Comparison of ENCODE assay signal across 19 cellular contexts in the genomic region with DNA sequence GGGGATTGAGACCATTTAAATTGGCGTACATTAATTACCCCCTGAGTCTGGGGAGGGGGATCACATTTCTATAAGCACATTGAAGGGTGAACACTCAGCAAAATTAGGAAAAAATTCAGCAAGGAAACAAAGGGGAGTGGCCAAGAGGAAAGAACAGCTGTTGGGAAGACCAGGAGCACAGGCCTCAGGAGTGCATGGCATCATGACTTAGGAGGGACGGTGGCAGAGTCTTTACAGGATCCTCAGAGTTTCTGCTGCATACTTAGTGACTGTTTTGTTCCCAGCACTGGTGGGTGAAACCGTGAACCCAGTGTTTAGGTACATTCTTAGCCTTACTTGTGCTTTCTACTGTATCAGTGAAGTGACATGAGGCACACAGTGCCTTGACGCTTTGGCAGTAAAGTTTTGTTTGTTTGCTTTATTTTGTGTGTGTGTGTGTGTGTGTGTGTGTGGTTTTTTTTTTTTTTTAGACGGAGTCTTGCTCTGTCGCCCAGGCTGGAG.
"Had no signal": no experiment of that assay in that cellular context is flagged by ENCODE, and none has a peak within 500 bp of the region (broad histone marks: within the 10 kb centered on the region; RNA-seq: fewer than 3 reads in every experiment).

No MANE protein-coding gene starts in this region.

- H3K9me3 ChIP-seq: colonic mucosa, esophagus squamous epithelium, prostate gland, right lobe of liver, testis had no signal

- DNase-seq: activated CD4-positive, alpha-beta T cell treated with anti-CD3 and anti-CD28 coated beads, Interleukin-2, amount 50 U/mL, for 48 hours; activated CD8-positive, alpha-beta memory T cell treated with anti-CD3 and anti-CD28 coated beads, Interleukin-2, amount 10 ng/mL, durations not matched to agents 7 days and 5 days; activated naive CD4-positive, alpha-beta T cell treated with anti-CD3 and anti-CD28 coated beads, Interleukin-2, amount 10 ng/mL, durations not matched to agents 7 days and 5 days; activated T-cell treated with anti-CD3 and anti-CD28 coated beads, Interleukin-2, amount 50 U/mL, for 1 hour; caudate nucleus; colonic mucosa; esophagus squamous epithelium; glutamatergic neuron; hypothalamus; midbrain; naive thymus-derived CD4-positive, alpha-beta T cell; right lobe of liver; stimulated activated CD4-positive, alpha-beta T cell treated with anti-CD3 and anti-CD28 coated beads, Interleukin-1b, Interleukin-23, amount 100 ng/mL, for 48 hours; stimulated activated naive CD8-positive, alpha-beta T cell treated with anti-CD3 and anti-CD28 coated beads, Interleukin-15, amount 100 ng/mL, for 72 hours; T-helper 17 cell; testis; WERI-Rb-1 had no signal

- ATAC-seq: activated CD8-positive, alpha-beta memory T cell treated with anti-CD3 and anti-CD28 coated beads, Interleukin-2, amount 10 ng/mL, durations not matched to agents 7 days and 5 days; naive thymus-derived CD4-positive, alpha-beta T cell; right lobe of liver; stimulated activated naive CD8-positive, alpha-beta T cell treated with anti-CD3 and anti-CD28 coated beads, Interleukin-15, amount 100 ng/mL, for 72 hours; T-helper 17 cell had no signal

- H3K4me3 ChIP-seq: colonic mucosa, esophagus squamous epithelium, lung, prostate gland, right lobe of liver, testis had no signal

- H3K27me3 Mint-ChIP-seq: activated CD8-positive, alpha-beta memory T cell treated with anti-CD3 and anti-CD28 coated beads, Interleukin-2, amount 10 ng/mL, durations not matched to agents 7 days and 5 days; activated naive CD4-positive, alpha-beta T cell treated with anti-CD3 and anti-CD28 coated beads, Interleukin-2, amount 10 ng/mL, durations not matched to agents 7 days and 5 days; naive thymus-derived CD4-positive, alpha-beta T cell; stimulated activated naive CD8-positive, alpha-beta T cell treated with anti-CD3 and anti-CD28 coated beads, Interleukin-15, amount 100 ng/mL, for 72 hours; T-helper 17 cell had no signal

- H3K4me1 ChIP-seq: colonic mucosa, prostate gland had no signal

- H3K27ac Mint-ChIP-seq: activated CD8-positive, alpha-beta memory T cell treated with anti-CD3 and anti-CD28 coated beads, Interleukin-2, amount 10 ng/mL, durations not matched to agents 7 days and 5 days; activated naive CD4-positive, alpha-beta T cell treated with anti-CD3 and anti-CD28 coated beads, Interleukin-2, amount 10 ng/mL, durations not matched to agents 7 days and 5 days; naive thymus-derived CD4-positive, alpha-beta T cell; stimulated activated naive CD8-positive, alpha-beta T cell treated with anti-CD3 and anti-CD28 coated beads, Interleukin-15, amount 100 ng/mL, for 72 hours; T-helper 17 cell had no signal

- H3K27me3 ChIP-seq: colonic mucosa, esophagus squamous epithelium, right lobe of liver, testis had no signal

- H3K27ac ChIP-seq: colonic mucosa, prostate gland, right lobe of liver, testis, WERI-Rb-1 had no signal

- H3K4me3 Mint-ChIP-seq: activated CD8-positive, alpha-beta memory T cell treated with anti-CD3 and anti-CD28 coated beads, Interleukin-2, amount 10 ng/mL, durations not matched to agents 7 days and 5 days; activated naive CD4-positive, alpha-beta T cell treated with anti-CD3 and anti-CD28 coated beads, Interleukin-2, amount 10 ng/mL, durations not matched to agents 7 days and 5 days; stimulated activated naive CD8-positive, alpha-beta T cell treated with anti-CD3 and anti-CD28 coated beads, Interleukin-15, amount 100 ng/mL, for 72 hours; T-helper 17 cell had no signal

- H3K36me3 Mint-ChIP-seq: activated naive CD4-positive, alpha-beta T cell treated with anti-CD3 and anti-CD28 coated beads, Interleukin-2, amount 10 ng/mL, durations not matched to agents 7 days and 5 days had no signal

- H3K36me3 ChIP-seq: colonic mucosa had no signal

- H3K9me3 Mint-ChIP-seq: activated naive CD4-positive, alpha-beta T cell treated with anti-CD3 and anti-CD28 coated beads, Interleukin-2, amount 10 ng/mL, durations not matched to agents 7 days and 5 days; stimulated activated naive CD8-positive, alpha-beta T cell treated with anti-CD3 and anti-CD28 coated beads, Interleukin-15, amount 100 ng/mL, for 72 hours had no signal

- H3K4me1 Mint-ChIP-seq: activated naive CD4-positive, alpha-beta T cell treated with anti-CD3 and anti-CD28 coated beads, Interleukin-2, amount 10 ng/mL, durations not matched to agents 7 days and 5 days; stimulated activated naive CD8-positive, alpha-beta T cell treated with anti-CD3 and anti-CD28 coated beads, Interleukin-15, amount 100 ng/mL, for 72 hours; T-helper 17 cell had no signal
